ENCODE assay signal across 7 cellular contexts in genomic region chr20:26163151-26163550, GRCh38.
A peak's percentile ranks its signal among the peaks of the same experiment; 100 is the strongest.
DNase-seq lines count a peak whose midpoint lies in the region; ATAC-seq, FAIRE-seq and TF ChIP-seq lines count a peak whose summit lies in the region.
"Not testable (repeated sequence)": the region's sequence is repeated elsewhere in the genome, so short reads cannot be mapped to it uniquely, and the experiment has no call there.

No MANE protein-coding gene starts in this region.

- FAIRE-seq in HTR-8/SVneo (lab: Jason Lieb, UNC), result peak; percentile 77
- peak; percentile 79 for FAIRE-seq in urothelium cell line (lab: Jason Lieb, UNC)

- not testable (repeated sequence) for H3K4me3 ChIP-seq in mesendoderm (ENCODE audit: low read length)

- ATAC-seq in SK-N-SH treated with all-trans-retinoic acid at 6 μM for 48 hours, result 0 out of 3 replicates have a peak, but pooled peaks have one; percentile 16

- peak overlapping the region; percentile 2 for H3K18ac ChIP-seq in mesendoderm (ENCODE audit: low read length)

- H3K27ac Mint-ChIP-seq in osteocyte (ENCODE audit: unreplicated experiment), result peak overlapping the region; percentile 60

- H3K56ac ChIP-seq in mesendoderm (ENCODE audit: low read length), result not testable (repeated sequence)

- H3K27ac ChIP-seq in mesendoderm (ENCODE audit: low read depth, low read length), result not testable (repeated sequence)

- not testable (repeated sequence) for H3K79me1 ChIP-seq in mesendoderm (ENCODE audit: low read length)

- H3K27me3 ChIP-seq in mesendoderm (ENCODE audit: insufficient read depth, low read length, poor library complexity), result not testable (repeated sequence)

- H3K9ac ChIP-seq in mesendoderm (ENCODE audit: low read length), result not testable (repeated sequence)

- peak overlapping the region; percentile 69 for H2BK120ac ChIP-seq in mesendoderm (ENCODE audit: low read depth, low read length)

- not testable (repeated sequence) for H3K36me3 Mint-ChIP-seq in osteocyte (ENCODE audit: unreplicated experiment)

- not testable (repeated sequence) for H4K5ac ChIP-seq in mesendoderm (ENCODE audit: low read length)

- not testable (repeated sequence) for H3K79me2 ChIP-seq in mesendoderm (ENCODE audit: control insufficient read depth, insufficient read depth, low read length)

- TF ChIP-seq CTCF in osteocyte (IDR thresholded peaks at IDR 0.05), result not testable (repeated sequence)

- not testable (repeated sequence) for H3K27me3 Mint-ChIP-seq in osteocyte (ENCODE audit: unreplicated experiment)

- H2BK15ac ChIP-seq in mesendoderm (replicated peaks; ENCODE audit: low read depth), result not testable (repeated sequence)

- H2AK5ac ChIP-seq in mesendoderm (ENCODE audit: low read length), result not testable (repeated sequence)

- H3K4me3 Mint-ChIP-seq in osteocyte (ENCODE audit: unreplicated experiment), result not testable (repeated sequence)

- H3K4me2 ChIP-seq in mesendoderm (ENCODE audit: low read length), result not testable (repeated sequence)

- H4K8ac ChIP-seq in mesendoderm (ENCODE audit: low read depth, low read length), result not testable (repeated sequence)

- not testable (repeated sequence) for H3K23ac ChIP-seq in mesendoderm (ENCODE audit: low read length)

- peak; percentile 78 for DNase-seq in G401 (ENCODE audit: low spot score)
- not testable (repeated sequence) for DNase-seq in HTR-8/SVneo (ENCODE audit: insufficient read length, low spot score); mesendoderm; osteocyte (ENCODE audit: extremely low spot score, unreplicated experiment); urothelium cell line (ENCODE audit: low spot score)
- DNase-seq in cerebellum (ENCODE audit: low spot score), result peak; percentile 1

- not testable (repeated sequence) for H3K4ac ChIP-seq in mesendoderm (ENCODE audit: low read depth, low read length)

- not testable (repeated sequence) for H2BK5ac ChIP-seq in mesendoderm (ENCODE audit: low read length)

- peaks cover 68% of the 10 kb centered on the region for H3K4me1 Mint-ChIP-seq in osteocyte (ENCODE audit: unreplicated experiment)

- H3K4me1 ChIP-seq in mesendoderm (ENCODE audit: control insufficient read depth, low read depth, low read length), result not testable (repeated sequence)

- not testable (repeated sequence) for H3K9me3 Mint-ChIP-seq in osteocyte (ENCODE audit: unreplicated experiment)

- WGBS in mesendoderm (ENCODE audit: extremely low coverage, insufficient coverage, low lambda C conversion rate), result no CpG with 5 or more reads among the region's 5 CpGs

- H3K36me3 ChIP-seq in mesendoderm (ENCODE audit: control insufficient read depth, insufficient read depth, low read length), result not testable (repeated sequence)

- in situ Hi-C loops in G401 (cut with HindIII; ENCODE audit: low sequenced_read_pairs), result not testable (repeated sequence)
